ENCODE assay signal across 1 cellular context in genomic region chr2:170155022-170155722, GRCh38.
TF ChIP-seq lines count a peak whose summit lies in the region.

No MANE protein-coding gene starts in this region.

TF ChIP-seq in K562, 482 proteins besides CTCF, POLR2A, EP300 and RAD21 (continued from another document and continues in another):
- TF ChIP-seq FOXM1 (IDR thresholded peaks at IDR 0.05; ENCODE audit: low read depth) (peak; percentile 60), FOXM1 (CRISPR knock-in tag; IDR thresholded peaks at IDR 0.05; ENCODE audit: low read depth) (no peak), KLF16 (IDR thresholded peaks at IDR 0.05) (peak; percentile 80), SRSF7 (optimal IDR thresholded peaks at IDR 0.05; ENCODE audit: low read depth, low read length) (no peak), THAP7 (CRISPR knock-in tag; IDR thresholded peaks at IDR 0.05) (no peak), ZBTB11 (CRISPR knock-in tag; IDR thresholded peaks at IDR 0.05) (0 out of 6 replicates have a peak, but pooled peaks of 1 of the 3 experiments have one; percentile 43), CREM (IDR thresholded peaks at IDR 0.05; ENCODE audit: low read depth) (0 out of 2 replicates have a peak, but pooled peaks have one; percentile 27), ZBED1 (IDR thresholded peaks at IDR 0.05) (peak; percentile 60; the same call in 1 of the 2 replicates), ETV1 (tag; conservative IDR thresholded peaks at IDR 0.05; ENCODE audit: low read depth) (peak; percentile 50; the same call in 1 of the 2 replicates), TEAD1 (CRISPR knock-in tag; IDR thresholded peaks at IDR 0.05) (no peak), CXXC5 (CRISPR knock-in tag; IDR thresholded peaks at IDR 0.05) (peak; percentile 65), MTA2 (IDR thresholded peaks at IDR 0.05; ENCODE audit: low read depth) (peak; percentile 61; the same call in 1 of the 2 replicates), KLF13 (tag; IDR thresholded peaks at IDR 0.05; ENCODE audit: borderline replicate concordance, low read depth) (no peak), TEAD4 (IDR thresholded peaks at IDR 0.05; ENCODE audit: low read length) (peak; percentile 80), TEAD4 (CRISPR knock-in tag; IDR thresholded peaks at IDR 0.05; ENCODE audit: borderline replicate concordance) (no peak), CTBP1 (IDR thresholded peaks at IDR 0.05; ENCODE audit: borderline replicate concordance) (peak; percentile 67), TFAP4 (CRISPR knock-in tag; IDR thresholded peaks at IDR 0.05; ENCODE audit: borderline replicate concordance) (peak; percentile 44; the same call in 1 of the 2 replicates), ELF4 (CRISPR knock-in tag; IDR thresholded peaks at IDR 0.05) (0 out of 2 replicates have a peak, but pooled peaks have one; percentile 14), ZNF316 (IDR thresholded peaks at IDR 0.05) (no peak), ATF1 (CRISPR knock-in tag; IDR thresholded peaks at IDR 0.05) (no peak), ATF1 (tag; IDR thresholded peaks at IDR 0.05) (peak; percentile 38; the same call in 1 of the 2 replicates), HDAC2 (IDR thresholded peaks at IDR 0.05) (peak; percentile 77), FOSL1 (tag; conservative IDR thresholded peaks at IDR 0.05) (peak; percentile 49; the same call in 1 of the 2 replicates), XRCC3 (IDR thresholded peaks at IDR 0.05) (no peak), SPI1 (IDR thresholded peaks at IDR 0.05; ENCODE audit: borderline replicate concordance, low read depth, low read length) (peak; percentile 94), DACH1 (IDR thresholded peaks at IDR 0.05; ENCODE audit: partially characterized antibody) (peak; percentile 42), YBX1 (IDR thresholded peaks at IDR 0.05) (no peak), TBL1XR1 (IDR thresholded peaks at IDR 0.05; ENCODE audit: low read length in 2 of 2) (peak in 1 of 2 experiments; percentile 58; a peak in 1 of 4 replicates), CREB1 (IDR thresholded peaks at IDR 0.05) (0 out of 2 replicates have a peak, but pooled peaks have one; percentile 25), CREB1 (CRISPR knock-in tag; IDR thresholded peaks at IDR 0.05) (no peak), KAT7 (CRISPR knock-in tag; IDR thresholded peaks at IDR 0.05; ENCODE audit: borderline replicate concordance) (no peak), ZBTB2 (IDR thresholded peaks at IDR 0.05) (peak; percentile 50; the same call in 1 of the 2 replicates), SMARCA5 (IDR thresholded peaks at IDR 0.05) (peak; percentile 64)
- TF ChIP-seq, protein P1, sequence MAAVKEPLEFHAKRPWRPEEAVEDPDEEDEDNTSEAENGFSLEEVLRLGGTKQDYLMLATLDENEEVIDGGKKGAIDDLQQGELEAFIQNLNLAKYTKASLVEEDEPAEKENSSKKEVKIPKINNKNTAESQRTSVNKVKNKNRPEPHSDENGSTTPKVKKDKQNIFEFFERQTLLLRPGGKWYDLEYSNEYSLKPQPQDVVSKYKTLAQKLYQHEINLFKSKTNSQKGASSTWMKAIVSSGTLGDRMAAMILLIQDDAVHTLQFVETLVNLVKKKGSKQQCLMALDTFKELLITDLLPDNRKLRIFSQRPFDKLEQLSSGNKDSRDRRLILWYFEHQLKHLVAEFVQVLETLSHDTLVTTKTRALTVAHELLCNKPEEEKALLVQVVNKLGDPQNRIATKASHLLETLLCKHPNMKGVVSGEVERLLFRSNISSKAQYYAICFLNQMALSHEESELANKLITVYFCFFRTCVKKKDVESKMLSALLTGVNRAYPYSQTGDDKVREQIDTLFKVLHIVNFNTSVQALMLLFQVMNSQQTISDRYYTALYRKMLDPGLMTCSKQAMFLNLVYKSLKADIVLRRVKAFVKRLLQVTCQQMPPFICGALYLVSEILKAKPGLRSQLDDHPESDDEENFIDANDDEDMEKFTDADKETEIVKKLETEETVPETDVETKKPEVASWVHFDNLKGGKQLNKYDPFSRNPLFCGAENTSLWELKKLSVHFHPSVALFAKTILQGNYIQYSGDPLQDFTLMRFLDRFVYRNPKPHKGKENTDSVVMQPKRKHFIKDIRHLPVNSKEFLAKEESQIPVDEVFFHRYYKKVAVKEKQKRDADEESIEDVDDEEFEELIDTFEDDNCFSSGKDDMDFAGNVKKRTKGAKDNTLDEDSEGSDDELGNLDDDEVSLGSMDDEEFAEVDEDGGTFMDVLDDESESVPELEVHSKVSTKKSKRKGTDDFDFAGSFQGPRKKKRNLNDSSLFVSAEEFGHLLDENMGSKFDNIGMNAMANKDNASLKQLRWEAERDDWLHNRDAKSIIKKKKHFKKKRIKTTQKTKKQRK (IDR thresholded peaks at IDR 0.05; ENCODE audit: borderline replicate concordance, low read depth, low read length) = no peak
- TF ChIP-seq, protein P2, sequence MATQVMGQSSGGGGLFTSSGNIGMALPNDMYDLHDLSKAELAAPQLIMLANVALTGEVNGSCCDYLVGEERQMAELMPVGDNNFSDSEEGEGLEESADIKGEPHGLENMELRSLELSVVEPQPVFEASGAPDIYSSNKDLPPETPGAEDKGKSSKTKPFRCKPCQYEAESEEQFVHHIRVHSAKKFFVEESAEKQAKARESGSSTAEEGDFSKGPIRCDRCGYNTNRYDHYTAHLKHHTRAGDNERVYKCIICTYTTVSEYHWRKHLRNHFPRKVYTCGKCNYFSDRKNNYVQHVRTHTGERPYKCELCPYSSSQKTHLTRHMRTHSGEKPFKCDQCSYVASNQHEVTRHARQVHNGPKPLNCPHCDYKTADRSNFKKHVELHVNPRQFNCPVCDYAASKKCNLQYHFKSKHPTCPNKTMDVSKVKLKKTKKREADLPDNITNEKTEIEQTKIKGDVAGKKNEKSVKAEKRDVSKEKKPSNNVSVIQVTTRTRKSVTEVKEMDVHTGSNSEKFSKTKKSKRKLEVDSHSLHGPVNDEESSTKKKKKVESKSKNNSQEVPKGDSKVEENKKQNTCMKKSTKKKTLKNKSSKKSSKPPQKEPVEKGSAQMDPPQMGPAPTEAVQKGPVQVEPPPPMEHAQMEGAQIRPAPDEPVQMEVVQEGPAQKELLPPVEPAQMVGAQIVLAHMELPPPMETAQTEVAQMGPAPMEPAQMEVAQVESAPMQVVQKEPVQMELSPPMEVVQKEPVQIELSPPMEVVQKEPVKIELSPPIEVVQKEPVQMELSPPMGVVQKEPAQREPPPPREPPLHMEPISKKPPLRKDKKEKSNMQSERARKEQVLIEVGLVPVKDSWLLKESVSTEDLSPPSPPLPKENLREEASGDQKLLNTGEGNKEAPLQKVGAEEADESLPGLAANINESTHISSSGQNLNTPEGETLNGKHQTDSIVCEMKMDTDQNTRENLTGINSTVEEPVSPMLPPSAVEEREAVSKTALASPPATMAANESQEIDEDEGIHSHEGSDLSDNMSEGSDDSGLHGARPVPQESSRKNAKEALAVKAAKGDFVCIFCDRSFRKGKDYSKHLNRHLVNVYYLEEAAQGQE (CRISPR knock-in tag; IDR thresholded peaks at IDR 0.05; ENCODE audit: low read depth) = no peak
- TF ChIP-seq, protein P3, sequence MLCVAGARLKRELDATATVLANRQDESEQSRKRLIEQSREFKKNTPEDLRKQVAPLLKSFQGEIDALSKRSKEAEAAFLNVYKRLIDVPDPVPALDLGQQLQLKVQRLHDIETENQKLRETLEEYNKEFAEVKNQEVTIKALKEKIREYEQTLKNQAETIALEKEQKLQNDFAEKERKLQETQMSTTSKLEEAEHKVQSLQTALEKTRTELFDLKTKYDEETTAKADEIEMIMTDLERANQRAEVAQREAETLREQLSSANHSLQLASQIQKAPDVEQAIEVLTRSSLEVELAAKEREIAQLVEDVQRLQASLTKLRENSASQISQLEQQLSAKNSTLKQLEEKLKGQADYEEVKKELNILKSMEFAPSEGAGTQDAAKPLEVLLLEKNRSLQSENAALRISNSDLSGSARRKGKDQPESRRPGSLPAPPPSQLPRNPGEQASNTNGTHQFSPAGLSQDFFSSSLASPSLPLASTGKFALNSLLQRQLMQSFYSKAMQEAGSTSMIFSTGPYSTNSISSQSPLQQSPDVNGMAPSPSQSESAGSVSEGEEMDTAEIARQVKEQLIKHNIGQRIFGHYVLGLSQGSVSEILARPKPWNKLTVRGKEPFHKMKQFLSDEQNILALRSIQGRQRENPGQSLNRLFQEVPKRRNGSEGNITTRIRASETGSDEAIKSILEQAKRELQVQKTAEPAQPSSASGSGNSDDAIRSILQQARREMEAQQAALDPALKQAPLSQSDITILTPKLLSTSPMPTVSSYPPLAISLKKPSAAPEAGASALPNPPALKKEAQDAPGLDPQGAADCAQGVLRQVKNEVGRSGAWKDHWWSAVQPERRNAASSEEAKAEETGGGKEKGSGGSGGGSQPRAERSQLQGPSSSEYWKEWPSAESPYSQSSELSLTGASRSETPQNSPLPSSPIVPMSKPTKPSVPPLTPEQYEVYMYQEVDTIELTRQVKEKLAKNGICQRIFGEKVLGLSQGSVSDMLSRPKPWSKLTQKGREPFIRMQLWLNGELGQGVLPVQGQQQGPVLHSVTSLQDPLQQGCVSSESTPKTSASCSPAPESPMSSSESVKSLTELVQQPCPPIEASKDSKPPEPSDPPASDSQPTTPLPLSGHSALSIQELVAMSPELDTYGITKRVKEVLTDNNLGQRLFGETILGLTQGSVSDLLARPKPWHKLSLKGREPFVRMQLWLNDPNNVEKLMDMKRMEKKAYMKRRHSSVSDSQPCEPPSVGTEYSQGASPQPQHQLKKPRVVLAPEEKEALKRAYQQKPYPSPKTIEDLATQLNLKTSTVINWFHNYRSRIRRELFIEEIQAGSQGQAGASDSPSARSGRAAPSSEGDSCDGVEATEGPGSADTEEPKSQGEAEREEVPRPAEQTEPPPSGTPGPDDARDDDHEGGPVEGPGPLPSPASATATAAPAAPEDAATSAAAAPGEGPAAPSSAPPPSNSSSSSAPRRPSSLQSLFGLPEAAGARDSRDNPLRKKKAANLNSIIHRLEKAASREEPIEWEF (CRISPR knock-in tag; IDR thresholded peaks at IDR 0.05) = no peak
- TF ChIP-seq, protein P4, sequence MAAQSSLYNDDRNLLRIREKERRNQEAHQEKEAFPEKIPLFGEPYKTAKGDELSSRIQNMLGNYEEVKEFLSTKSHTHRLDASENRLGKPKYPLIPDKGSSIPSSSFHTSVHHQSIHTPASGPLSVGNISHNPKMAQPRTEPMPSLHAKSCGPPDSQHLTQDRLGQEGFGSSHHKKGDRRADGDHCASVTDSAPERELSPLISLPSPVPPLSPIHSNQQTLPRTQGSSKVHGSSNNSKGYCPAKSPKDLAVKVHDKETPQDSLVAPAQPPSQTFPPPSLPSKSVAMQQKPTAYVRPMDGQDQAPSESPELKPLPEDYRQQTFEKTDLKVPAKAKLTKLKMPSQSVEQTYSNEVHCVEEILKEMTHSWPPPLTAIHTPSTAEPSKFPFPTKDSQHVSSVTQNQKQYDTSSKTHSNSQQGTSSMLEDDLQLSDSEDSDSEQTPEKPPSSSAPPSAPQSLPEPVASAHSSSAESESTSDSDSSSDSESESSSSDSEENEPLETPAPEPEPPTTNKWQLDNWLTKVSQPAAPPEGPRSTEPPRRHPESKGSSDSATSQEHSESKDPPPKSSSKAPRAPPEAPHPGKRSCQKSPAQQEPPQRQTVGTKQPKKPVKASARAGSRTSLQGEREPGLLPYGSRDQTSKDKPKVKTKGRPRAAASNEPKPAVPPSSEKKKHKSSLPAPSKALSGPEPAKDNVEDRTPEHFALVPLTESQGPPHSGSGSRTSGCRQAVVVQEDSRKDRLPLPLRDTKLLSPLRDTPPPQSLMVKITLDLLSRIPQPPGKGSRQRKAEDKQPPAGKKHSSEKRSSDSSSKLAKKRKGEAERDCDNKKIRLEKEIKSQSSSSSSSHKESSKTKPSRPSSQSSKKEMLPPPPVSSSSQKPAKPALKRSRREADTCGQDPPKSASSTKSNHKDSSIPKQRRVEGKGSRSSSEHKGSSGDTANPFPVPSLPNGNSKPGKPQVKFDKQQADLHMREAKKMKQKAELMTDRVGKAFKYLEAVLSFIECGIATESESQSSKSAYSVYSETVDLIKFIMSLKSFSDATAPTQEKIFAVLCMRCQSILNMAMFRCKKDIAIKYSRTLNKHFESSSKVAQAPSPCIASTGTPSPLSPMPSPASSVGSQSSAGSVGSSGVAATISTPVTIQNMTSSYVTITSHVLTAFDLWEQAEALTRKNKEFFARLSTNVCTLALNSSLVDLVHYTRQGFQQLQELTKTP (IDR thresholded peaks at IDR 0.05; ENCODE audit: low read depth in 1 of 2, partially characterized antibody in 2 of 2) = no peak
